ENCODE assay signal across 22 cellular contexts in genomic region chr7:28617308-28617707, GRCh38.
"Had no signal": no experiment of that assay in that cellular context is flagged by ENCODE, and none has a peak within 500 bp of the region (broad histone marks: within the 10 kb centered on the region; RNA-seq: fewer than 3 reads in every experiment).

No MANE protein-coding gene starts in this region.

- ATAC-seq: left colon; left lung; lower lobe of right lung; naive thymus-derived CD8-positive, alpha-beta T cell; right lobe of liver; upper lobe of right lung had no signal

- H3K9me3 ChIP-seq: left lung, lower lobe of right lung, ovary, right atrium auricular region, right lobe of liver, suprapubic skin, thoracic aorta, tibial artery, upper lobe of right lung had no signal

- H3K27ac ChIP-seq: left lung, lower lobe of right lung, ovary, right atrium auricular region, right lobe of liver, suprapubic skin, thoracic aorta, tibial artery, upper lobe of right lung had no signal

- H3K4me1 ChIP-seq: left lung, lower lobe of right lung, right lobe of liver, upper lobe of right lung had no signal

- DNase-seq: immature natural killer cell; kidney; left colon; left lung; lower lobe of right lung; mammary epithelial cell; mesenchymal stem cell; naive thymus-derived CD8-positive, alpha-beta T cell; nephron progenitor cell; ovary; right lobe of liver; stimulated activated CD4-positive, alpha-beta T cell treated with anti-CD3 and anti-CD28 coated beads, Interleukin-12 subunit alpha, Interleukin-12 subunit beta, amount 100 ng/mL, for 4 hours; stimulated activated CD4-positive, alpha-beta T cell treated with anti-CD3 and anti-CD28 coated beads, Interleukin-15, amount 100 ng/mL, for 24 hours; stimulated activated CD4-positive, alpha-beta T cell treated with anti-CD3 and anti-CD28 coated beads, Interleukin-2, amount 100 ng/mL, for 24 hours; stimulated activated CD4-positive, alpha-beta T cell treated with anti-CD3 and anti-CD28 coated beads, Interleukin-4, amount 100 ng/mL, for 1 hour; stimulated activated naive CD4-positive, alpha-beta T cell; tibial artery; trophoblast cell; upper lobe of right lung had no signal

- H3K27me3 ChIP-seq: left lung, ovary, right atrium auricular region, right lobe of liver, suprapubic skin, tibial artery, upper lobe of right lung had no signal

- H3K36me3 ChIP-seq: left lung, lower lobe of right lung, ovary, right atrium auricular region, right lobe of liver, suprapubic skin, thoracic aorta, tibial artery, upper lobe of right lung had no signal

- H3K4me3 ChIP-seq: left lung, lower lobe of right lung, ovary, right atrium auricular region, right lobe of liver, suprapubic skin, thoracic aorta, tibial artery, upper lobe of right lung had no signal
